Comparison of ENCODE assay signal across 23 cellular contexts in the genomic region with DNA sequence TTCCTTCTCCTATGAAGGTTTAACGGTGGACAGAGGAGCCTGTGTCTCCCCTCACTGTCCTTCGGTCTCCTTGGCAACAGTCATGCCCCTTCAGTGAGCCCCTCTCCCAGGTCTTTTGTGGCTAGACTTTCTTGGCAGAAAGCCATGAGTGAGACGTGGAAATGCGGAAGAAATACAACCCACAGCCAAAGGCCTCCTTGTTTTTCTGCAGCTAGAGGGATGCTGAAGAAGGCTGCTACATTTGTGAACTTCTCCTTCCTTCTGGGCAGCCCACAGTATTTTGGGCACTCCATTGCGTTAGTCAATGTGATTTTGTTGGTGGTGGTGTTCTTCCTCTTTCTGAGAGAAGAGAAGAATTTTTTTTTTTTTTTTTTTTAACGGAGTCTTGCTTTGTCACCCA.
A peak's percentile ranks its signal among the peaks of the same experiment; 100 is the strongest.
DNase-seq lines count a peak whose midpoint lies in the region; ATAC-seq, FAIRE-seq and TF ChIP-seq lines count a peak whose summit lies in the region.
"Had no signal": no experiment of that assay in that cellular context is flagged by ENCODE, and none has a peak within 500 bp of the region (broad histone marks: within the 10 kb centered on the region; RNA-seq: fewer than 3 reads in every experiment).

No MANE protein-coding gene starts in this region.

- H3K9me3 ChIP-seq in astrocyte (ENCODE audit: insufficient read depth, low read depth, low read length) = no peaks in the 10 kb centered on the region
- H3K9me3 ChIP-seq in naive thymus-derived CD4-positive, alpha-beta T cell (ENCODE audit: control insufficient read depth in 2 of 3, low read length in 3 of 3) = peaks cover 0 to 9% (median 0%) of the 10 kb centered on the region in 3 experiments
- H3K9me3 ChIP-seq in tibial nerve = peaks cover 0 to 11% (median 1%) of the 10 kb centered on the region in 4 donors
- H3K9me3 ChIP-seq: body of pancreas, gastrocnemius medialis had no signal

- peaks cover 2% of the 10 kb centered on the region for H3K36me3 Mint-ChIP-seq in astrocyte (ENCODE audit: low read depth, unreplicated experiment)
- H3K36me3 Mint-ChIP-seq in naive thymus-derived CD4-positive, alpha-beta T cell = peaks cover 0 to 8% (median 0%) of the 10 kb centered on the region in 5 donors
- H3K36me3 Mint-ChIP-seq: activated naive CD8-positive, alpha-beta T cell treated with anti-CD3 and anti-CD28 coated beads for 36 hours had no signal

- WGBS in tibial nerve, 2 donors = 20 to 21% methylated on average over 6 of the region's 6 CpGs

- peak; percentile 53 for ATAC-seq in naive thymus-derived CD4-positive, alpha-beta T cell
- ATAC-seq in HG02973 (IDR thresholded peaks at IDR 0.05; ENCODE audit: unreplicated experiment) (no peak), left colon (no peak)
- ATAC-seq: activated T-helper 17 cell treated with anti-CD3 and anti-CD28 coated beads, Interleukin-2, amount 50 U/mL, for 72 hours; body of pancreas; esophagus mucosa; gastrocnemius medialis had no signal

- H3K36me3 ChIP-seq in astrocyte (ENCODE audit: insufficient read depth, low read length) = no peaks in the 10 kb centered on the region
- no peaks in the 10 kb centered on the region for H3K36me3 ChIP-seq in naive thymus-derived CD4-positive, alpha-beta T cell (ENCODE audit: control insufficient read depth in 2 of 3, insufficient read depth in 3 of 3, low read length in 3 of 3)
- H3K36me3 ChIP-seq in tibial nerve = no peaks in the 10 kb centered on the region
- H3K36me3 ChIP-seq: gastrocnemius medialis had no signal

- H3K27me3 ChIP-seq in astrocyte (ENCODE audit: insufficient read depth, low read length) = no peaks in the 10 kb centered on the region
- H3K27me3 ChIP-seq in naive thymus-derived CD4-positive, alpha-beta T cell (ENCODE audit: control insufficient read depth in 2 of 2, insufficient read depth in 2 of 2, low read length in 2 of 2) = no peaks in the 10 kb centered on the region
- no peaks in the 10 kb centered on the region for H3K27me3 ChIP-seq in tibial nerve
- H3K27me3 ChIP-seq: body of pancreas, gastrocnemius medialis had no signal

- intact Hi-C loops in naive thymus-derived CD4-positive, alpha-beta T cell (cut with micrococcal nuclease) = no loop called here
- intact Hi-C loops in left colon (cut with DNase I, micrococcal nuclease) = no loop called here

- no peaks in the 10 kb centered on the region for H3K79me2 ChIP-seq in astrocyte (ENCODE audit: insufficient read depth, low read length)

- TF ChIP-seq POLR2A in tibial nerve (IDR thresholded peaks at IDR 0.05) = no peak

- peak in 1 of 2 donors; percentile 16 for TF ChIP-seq EP300 in tibial nerve (IDR thresholded peaks at IDR 0.05)

- no peak overlapping the region for H3K9ac ChIP-seq in astrocyte (ENCODE audit: low read length)

- H3K4me3 Mint-ChIP-seq in astrocyte (ENCODE audit: unreplicated experiment) = no peak overlapping the region
- no peak overlapping the region for H3K4me3 Mint-ChIP-seq in naive thymus-derived CD4-positive, alpha-beta T cell
- H3K4me3 Mint-ChIP-seq: activated naive CD8-positive, alpha-beta T cell treated with anti-CD3 and anti-CD28 coated beads for 36 hours; activated T-helper 17 cell treated with anti-CD3 and anti-CD28 coated beads, Interleukin-2, amount 50 U/mL, for 72 hours; nephron progenitor cell had no signal

- H3K4me1 ChIP-seq in astrocyte (ENCODE audit: insufficient read depth, low read length) (peaks cover 17% of the 10 kb centered on the region), tibial nerve (no peaks in the 10 kb centered on the region)
- no peaks in the 10 kb centered on the region for H3K4me1 ChIP-seq in naive thymus-derived CD4-positive, alpha-beta T cell (ENCODE audit: control insufficient read depth in 2 of 2, insufficient read depth in 2 of 2, low read length in 2 of 2)
- H3K4me1 ChIP-seq: body of pancreas, gastrocnemius medialis had no signal

- no peak for FAIRE-seq in astrocyte (lab: Jason Lieb, UNC)

- H3K4me1 Mint-ChIP-seq in astrocyte (ENCODE audit: low read depth, unreplicated experiment) = peaks cover 10% of the 10 kb centered on the region
- peaks cover 0 to 1% (median 0%) of the 10 kb centered on the region in 7 donors for H3K4me1 Mint-ChIP-seq in naive thymus-derived CD4-positive, alpha-beta T cell
- H3K4me1 Mint-ChIP-seq: activated naive CD8-positive, alpha-beta T cell treated with anti-CD3 and anti-CD28 coated beads for 36 hours; activated T-helper 17 cell treated with anti-CD3 and anti-CD28 coated beads, Interleukin-2, amount 50 U/mL, for 72 hours had no signal

- no peaks in the 10 kb centered on the region for H4K20me1 ChIP-seq in astrocyte (ENCODE audit: insufficient read depth, low read length)

- CTCF ChIA-PET in naive thymus-derived CD4-positive, alpha-beta T cell (lab: Charles Lee) = interaction anchor here (0.6 kb wide), 1 partner anchor 126 kb away, joined by 3 read pairs; no protein-coding TSS in a partner anchor

- H3K27ac Mint-ChIP-seq in astrocyte (ENCODE audit: unreplicated experiment) = no peak overlapping the region
- H3K27ac Mint-ChIP-seq in naive thymus-derived CD4-positive, alpha-beta T cell = no peak overlapping the region
- H3K27ac Mint-ChIP-seq: activated naive CD8-positive, alpha-beta T cell treated with anti-CD3 and anti-CD28 coated beads for 36 hours; activated T-helper 17 cell treated with anti-CD3 and anti-CD28 coated beads, Interleukin-2, amount 50 U/mL, for 72 hours; nephron progenitor cell had no signal

- H3K4me2 ChIP-seq in astrocyte (ENCODE audit: low read length) = peak overlapping the region; percentile 51

- peaks cover 26% of the 10 kb centered on the region for H3K27me3 Mint-ChIP-seq in astrocyte (ENCODE audit: low read depth, unreplicated experiment)
- peaks cover 0 to 57% (median 21%) of the 10 kb centered on the region in 5 donors for H3K27me3 Mint-ChIP-seq in naive thymus-derived CD4-positive, alpha-beta T cell

- DNase-seq in GDM1 (lab: John Stamatoyannopoulos, UW) = peak; percentile 81
- peak; percentile 34 for DNase-seq in NCI-H1092 treated with DMSO at 0.1 percent for 48 hours (lab: John Stamatoyannopoulos, UW)
- no peak for DNase-seq in astrocyte (ENCODE audit: low read depth)
- DNase-seq in naive thymus-derived CD4-positive, alpha-beta T cell = no peak
- no peak for DNase-seq in tibial nerve (ENCODE audit: low spot score in 2 of 2)
- no peak for DNase-seq in left colon
- DNase-seq: activated CD4-positive, alpha-beta T cell treated with anti-CD3 and anti-CD28 coated beads, Interleukin-2, amount 50 U/mL, for 1 hour; activated naive CD8-positive, alpha-beta T cell treated with anti-CD3 and anti-CD28 coated beads for 36 hours; DMS53; effector memory CD4-positive, alpha-beta T cell; gastrocnemius medialis; midbrain; NCI-H187; NCI-H446 treated with DMSO at 0.1 percent for 48 hours; nephron progenitor cell; posterior cingulate gyrus; stimulated activated CD4-positive, alpha-beta T cell treated with anti-CD3 and anti-CD28 coated beads, Interleukin-2, amount 100 ng/mL, for 24 hours; stimulated activated naive CD4-positive, alpha-beta T cell treated with Interleukin-2 at 50 U/mL for 16 hours had no signal

- peaks cover 9% of the 10 kb centered on the region for H3K9me3 Mint-ChIP-seq in astrocyte (ENCODE audit: unreplicated experiment)
- H3K9me3 Mint-ChIP-seq in naive thymus-derived CD4-positive, alpha-beta T cell = peaks cover 3 to 33% (median 14%) of the 10 kb centered on the region in 11 donors

- no peak for TF ChIP-seq CTCF in astrocyte (IDR thresholded peaks at IDR 0.05; ENCODE audit: insufficient read depth, low read depth, low read length)
- no peak for TF ChIP-seq CTCF in tibial nerve (IDR thresholded peaks at IDR 0.05)

- H2AFZ ChIP-seq in astrocyte (ENCODE audit: low read depth, low read length) = peak overlapping the region; percentile 53

- H3K4me3 ChIP-seq in astrocyte (ENCODE audit: insufficient read depth, low read depth, low read length) = no peak overlapping the region
- no peak overlapping the region for H3K4me3 ChIP-seq in naive thymus-derived CD4-positive, alpha-beta T cell (ENCODE audit: low read length)
- no peak overlapping the region for H3K4me3 ChIP-seq in tibial nerve
- H3K4me3 ChIP-seq: body of pancreas, gastrocnemius medialis had no signal

- POLR2A ChIA-PET in naive thymus-derived CD4-positive, alpha-beta T cell (lab: Charles Lee) = no interaction called here

- H3K27ac ChIP-seq in astrocyte (ENCODE audit: low read depth, low read length) (no peak overlapping the region), tibial nerve (no peak overlapping the region)
- no peak overlapping the region for H3K27ac ChIP-seq in naive thymus-derived CD4-positive, alpha-beta T cell (ENCODE audit: low read depth, low read length)
- H3K27ac ChIP-seq: body of pancreas, gastrocnemius medialis, VCaP had no signal

Comparison
In these comparisons a context has a peak if more than half of its experiments do, and no peak if none do; other contexts are left out.
1. DNase-seq: peak in GDM1 (single experiment) and NCI-H1092 treated with DMSO at 0.1 percent for 48 hours (single experiment); none in astrocyte (single experiment), naive thymus-derived CD4-positive, alpha-beta T cell (0 of 9), tibial nerve (0 of 2) and left colon (0 of 2).